In the genomic region with DNA sequence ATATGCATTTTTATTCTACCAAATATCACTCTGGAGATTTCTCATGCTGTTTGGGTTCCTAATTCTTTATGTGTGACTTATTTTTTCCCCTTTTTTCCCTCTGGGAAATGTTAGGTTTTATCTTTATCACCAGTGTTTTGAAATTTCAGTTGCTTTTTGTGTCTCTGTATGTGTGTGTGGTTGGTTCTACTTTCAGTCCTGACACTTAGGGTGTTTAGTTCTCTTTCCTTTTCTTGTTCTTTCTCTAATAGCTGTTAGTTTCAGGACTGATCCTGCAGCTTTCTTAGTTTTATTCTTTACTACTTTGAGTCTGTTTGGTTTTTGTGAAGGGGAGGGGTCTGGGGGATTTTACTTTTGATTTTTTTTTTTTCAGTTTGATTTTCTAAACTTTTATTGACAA, we compare ENCODE assay signal across 9 cellular contexts. TPM values are rescaled to one million over a fixed set of nuclear protein-coding genes. Genes with fewer than 3 reads are reported as not detected.
DNase-seq lines count a peak whose midpoint lies in the region; ATAC-seq and TF ChIP-seq lines count a peak whose summit lies in the region.
"Had no signal": no experiment of that assay in that cellular context is flagged by ENCODE, and none has a peak within 500 bp of the region (broad histone marks: within the 10 kb centered on the region; RNA-seq: fewer than 3 reads in every experiment).

No MANE protein-coding gene starts in this region.

- H3K9me3 Mint-ChIP-seq in activated naive CD8-positive, alpha-beta T cell treated with anti-CD3 and anti-CD28 coated beads for 36 hours = no peaks in the 10 kb centered on the region

- peaks cover 30% of the 10 kb centered on the region for H3K36me3 Mint-ChIP-seq in activated naive CD8-positive, alpha-beta T cell treated with anti-CD3 and anti-CD28 coated beads for 36 hours

- H3K27me3 Mint-ChIP-seq in activated naive CD8-positive, alpha-beta T cell treated with anti-CD3 and anti-CD28 coated beads for 36 hours = no peaks in the 10 kb centered on the region

- peak overlapping the region; percentile 79 for H3K27ac Mint-ChIP-seq in activated naive CD8-positive, alpha-beta T cell treated with anti-CD3 and anti-CD28 coated beads for 36 hours

- no peak for TF ChIP-seq CTCF in GM13977 (IDR thresholded peaks at IDR 0.05; ENCODE audit: extremely low read depth, insufficient read depth, missing control alignments)

- ATAC-seq in GM19455 (IDR thresholded peaks at IDR 0.05; ENCODE audit: unreplicated experiment) = peak; percentile 94
- ATAC-seq in HG03103 (IDR thresholded peaks at IDR 0.05; ENCODE audit: low read depth, unreplicated experiment) = peak; percentile 79

- H3K4me3 Mint-ChIP-seq in activated naive CD8-positive, alpha-beta T cell treated with anti-CD3 and anti-CD28 coated beads for 36 hours = peak overlapping the region; percentile 22

- DNase-seq in GM13977 (ENCODE audit: low spot score) (peak; percentile 57), NCI-H2107 treated with DMSO at 0.1 percent for 48 hours (lab: John Stamatoyannopoulos, UW; ENCODE audit: unreplicated experiment) (no peak), islet precursor cell (no peak), DMS79 (lab: John Stamatoyannopoulos, UW) (no peak), NCI-H446 treated with DMSO at 0.1 percent for 48 hours (lab: John Stamatoyannopoulos, UW) (no peak)
- DNase-seq in activated naive CD8-positive, alpha-beta T cell treated with anti-CD3 and anti-CD28 coated beads for 36 hours = no peak
- DNase-seq: IMR-90 had no signal

- in situ Hi-C loops in GM13977 (cut with MboI; ENCODE audit: low pct_unique_long_range_greater_than_20kb, low sequenced_read_pairs, unreplicated experiment) = no loop called here

- H3K4me1 Mint-ChIP-seq in activated naive CD8-positive, alpha-beta T cell treated with anti-CD3 and anti-CD28 coated beads for 36 hours = peaks cover 61% of the 10 kb centered on the region

RNA-seq across cellular contexts. Expression of a gene that starts 23.1 kb away (rescaled TPM):
- total RNA-seq in activated naive CD8-positive, alpha-beta T cell treated with anti-CD3 and anti-CD28 coated beads for 36 hours = 10 to 100 TPM; 38.9 to 40.4 TPM
